In genomic region chr4:37204740-37205139, GRCh38 we compare ENCODE assay signal across 8 cellular contexts. TPM values are rescaled to one million over a fixed set of nuclear protein-coding genes. Genes with fewer than 3 reads are reported as not detected.
"Had no signal": no experiment of that assay in that cellular context is flagged by ENCODE, and none has a peak within 500 bp of the region (broad histone marks: within the 10 kb centered on the region; RNA-seq: fewer than 3 reads in every experiment).

No MANE protein-coding gene starts in this region.

RNA-seq across cellular contexts. Expression of gene NWD2, which starts 39.8 kb away (rescaled TPM):
- total RNA-seq: OCI-LY7, PC-9, Peyer's patch, RPMI7951, SJSA1, SK-MEL-5, T-cell had no signal
- polyA plus RNA-seq: SK-N-SH had no signal
